In the genomic region with DNA sequence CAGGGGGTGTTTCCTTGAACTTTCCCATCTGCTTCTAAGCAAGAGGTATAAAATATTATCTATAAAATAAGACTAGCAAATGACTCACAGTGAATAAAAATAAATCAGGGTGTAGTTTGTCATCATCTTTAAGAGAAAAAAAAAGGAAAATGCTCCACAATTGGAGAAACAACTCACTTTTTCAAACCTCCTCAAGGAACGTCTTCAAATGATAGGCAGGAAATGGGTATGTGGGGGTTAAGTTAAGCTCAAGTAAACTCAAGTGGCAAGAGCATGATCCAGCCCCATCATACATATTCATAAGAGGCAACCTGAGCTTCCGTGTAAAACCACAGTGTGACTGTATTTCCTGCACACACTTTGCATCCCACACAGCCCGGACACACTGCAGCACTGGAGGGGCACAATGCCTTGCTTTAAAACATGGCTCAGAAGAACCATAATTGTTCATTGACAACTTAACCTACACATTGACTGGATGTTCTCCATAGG, we compare ENCODE assay signal across 8 cellular contexts. TPM values are rescaled to one million over a fixed set of nuclear protein-coding genes. Genes with fewer than 3 reads are reported as not detected.
DNase-seq lines count a peak whose midpoint lies in the region; ATAC-seq lines count a peak whose summit lies in the region.

No MANE protein-coding gene starts in this region.

- DNase-seq in Right ventricle myocardium superior = no peak
- no peak for DNase-seq in Right ventricle myocardium inferior (ENCODE audit: missing footprints)
- peak; percentile 60 for DNase-seq in SK-N-MC (ENCODE audit: low read depth, low spot score)
- peak; percentile 78 for DNase-seq in activated naive CD8-positive, alpha-beta T cell treated with anti-CD3 and anti-CD28 coated beads for 36 hours
- peak; percentile 89 for DNase-seq in iris pigment epithelial cell (ENCODE audit: low read depth)
- peak; percentile 55 to 86 for DNase-seq in stimulated activated CD4-positive, alpha-beta T cell treated with anti-CD3 and anti-CD28 coated beads, Interleukin-4, amount 100 ng/mL, for 4 hours
- no peak for DNase-seq in AG20443 (ENCODE audit: low spot score)

- peak overlapping the region; percentile 73 for H3K4me3 ChIP-seq in SK-N-MC

- peaks cover 39% of the 10 kb centered on the region for H3K36me3 Mint-ChIP-seq in activated naive CD8-positive, alpha-beta T cell treated with anti-CD3 and anti-CD28 coated beads for 36 hours

- H3K27ac Mint-ChIP-seq in activated naive CD8-positive, alpha-beta T cell treated with anti-CD3 and anti-CD28 coated beads for 36 hours = peak overlapping the region; percentile 96

- H3K9me3 Mint-ChIP-seq in activated naive CD8-positive, alpha-beta T cell treated with anti-CD3 and anti-CD28 coated beads for 36 hours = peaks cover 5% of the 10 kb centered on the region

- ATAC-seq in Right ventricle myocardium superior (ENCODE audit: poor library complexity) (peak; percentile 16), Right ventricle myocardium inferior (no peak), HG03097 (IDR thresholded peaks at IDR 0.05; ENCODE audit: low FRiP score, unreplicated experiment) (peak; percentile 92)

- H3K27me3 Mint-ChIP-seq in activated naive CD8-positive, alpha-beta T cell treated with anti-CD3 and anti-CD28 coated beads for 36 hours = no peaks in the 10 kb centered on the region

- H3K9me3 ChIP-seq in SK-N-MC (ENCODE audit: low read depth, low read length) = no peaks in the 10 kb centered on the region

- peak overlapping the region; percentile 64; the same call in 1 of the 2 replicates for H3K27ac ChIP-seq in SK-N-MC

- H3K4me1 Mint-ChIP-seq in activated naive CD8-positive, alpha-beta T cell treated with anti-CD3 and anti-CD28 coated beads for 36 hours = peaks cover 69% of the 10 kb centered on the region

- no peak overlapping the region for H3K9ac ChIP-seq in SK-N-MC (ENCODE audit: insufficient read length)

- peak overlapping the region; percentile 96 for H3K4me3 Mint-ChIP-seq in activated naive CD8-positive, alpha-beta T cell treated with anti-CD3 and anti-CD28 coated beads for 36 hours

- intact Hi-C loops in Right ventricle myocardium superior (cut with DNase I) (no loop called here), Right ventricle myocardium inferior (cut with DNase I) (loop anchor here (5.0 kb wide), 1 partner anchor 43 kb away; no protein-coding TSS in a partner anchor)

- H3K36me3 ChIP-seq in SK-N-MC (ENCODE audit: insufficient read depth, low read length) = no peaks in the 10 kb centered on the region

RNA-seq across cellular contexts. Expression of a gene that starts 58.5 kb away (rescaled TPM):
- total RNA-seq in Right ventricle myocardium superior = 17.6 TPM
- 16.7 TPM for total RNA-seq in Right ventricle myocardium inferior
- total RNA-seq in activated naive CD8-positive, alpha-beta T cell treated with anti-CD3 and anti-CD28 coated beads for 36 hours = 10 to 100 TPM; 34.7 to 41.9 TPM

Comparison
In these comparisons a context has a peak if more than half of its experiments do, and no peak if none do; other contexts are left out.
1. DNase-seq: peak in SK-N-MC (single experiment), activated naive CD8-positive, alpha-beta T cell treated with anti-CD3 and anti-CD28 coated beads for 36 hours (single experiment), iris pigment epithelial cell (single experiment) and stimulated activated CD4-positive, alpha-beta T cell treated with anti-CD3 and anti-CD28 coated beads, Interleukin-4, amount 100 ng/mL, for 4 hours (2 of 2); none in Right ventricle myocardium superior (single experiment), Right ventricle myocardium inferior (single experiment) and AG20443 (single experiment).